Comparison of ENCODE assay signal across 9 cellular contexts in the genomic region with DNA sequence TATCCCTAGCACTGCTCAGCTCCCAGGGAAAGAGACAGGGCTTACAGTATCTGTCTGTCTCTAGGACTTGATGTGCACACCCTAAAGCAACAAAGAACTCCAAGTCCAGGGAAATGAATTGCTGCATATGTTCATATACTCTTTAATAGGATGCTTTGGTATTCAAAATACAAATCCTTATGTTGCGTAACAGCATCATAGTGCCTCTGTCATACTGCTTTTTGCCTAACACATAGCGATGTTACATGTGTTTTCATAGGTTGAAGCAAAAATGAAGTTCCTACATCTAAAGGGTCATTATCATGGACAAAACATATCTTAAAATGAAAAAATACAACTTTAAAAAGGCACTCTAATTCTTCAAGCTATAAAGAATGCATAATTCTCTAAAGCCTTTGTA.
"Had no signal": no experiment of that assay in that cellular context is flagged by ENCODE, and none has a peak within 500 bp of the region (broad histone marks: within the 10 kb centered on the region; RNA-seq: fewer than 3 reads in every experiment).

No MANE protein-coding gene starts in this region.

- H3K4me1 ChIP-seq: HAP-1 had no signal

- H3K9me3 ChIP-seq: HAP-1 had no signal

- ATAC-seq: GM23338, HCT116 had no signal

- H3K36me3 ChIP-seq: HAP-1 had no signal

- FAIRE-seq: HTR-8/SVneo had no signal

- DNase-seq: H7, HFFc6, Karpas-422, KBM-7 had no signal

- H3K4me2 ChIP-seq: GM23338, KMS-11 had no signal

- H3K9ac ChIP-seq: KMS-11 had no signal

- H3K27ac ChIP-seq: KMS-11 had no signal

- H3K4me3 ChIP-seq: GM23338, HAP-1 had no signal
